In genomic region chr12:70733385-70733784, GRCh38 we compare ENCODE assay signal across 7 cellular contexts.
A peak's percentile ranks its signal among the peaks of the same experiment; 100 is the strongest.
DNase-seq lines count a peak whose midpoint lies in the region; ATAC-seq, FAIRE-seq and TF ChIP-seq lines count a peak whose summit lies in the region.

No MANE protein-coding gene starts in this region.

- intact Hi-C loops in MCF 10A (cut with micrococcal nuclease) = loop anchor here (1.0 kb wide), 3 partner anchors 116 to 659 kb away; no protein-coding TSS in a partner anchor

- H3K36me3 ChIP-seq in keratinocyte (ENCODE audit: control insufficient read depth in 2 of 2, extremely low read depth in 1 of 2, insufficient read depth in 2 of 2, low read length in 2 of 2) = no peaks in the 10 kb centered on the region

- ATAC-seq in GM21515 (IDR thresholded peaks at IDR 0.05; ENCODE audit: unreplicated experiment) (peak; percentile 93), HG03565 (IDR thresholded peaks at IDR 0.05; ENCODE audit: unreplicated experiment) (peak; percentile 82)

- no peak overlapping the region for H3K9ac ChIP-seq in keratinocyte (ENCODE audit: control insufficient read depth, extremely low read depth, insufficient read depth, low read length)

- no peak overlapping the region for H3K4me2 ChIP-seq in keratinocyte (ENCODE audit: control insufficient read depth, extremely low read depth, insufficient read depth, low read depth, low read length)

- H3K79me2 ChIP-seq in keratinocyte (ENCODE audit: control insufficient read depth, insufficient read depth, low read length) = no peaks in the 10 kb centered on the region

- CTCF ChIA-PET in GM10248 (lab: Yijun Ruan, JAX) (interaction anchor here (0.6 to 3.1 kb wide), 17 partner anchors 8 to 1015 kb away, joined by 3 to 17 read pairs (median 3); no protein-coding TSS in a partner anchor), MCF 10A (lab: Yijun Ruan, JAX) (interaction anchor here (0.6 to 7.5 kb wide), 19 partner anchors 10 to 844 kb away, joined by 3 to 106 read pairs (median 4); no protein-coding TSS in a partner anchor)

- peak; percentile 56 for DNase-seq in GM10248 (ENCODE audit: extremely low spot score)
- DNase-seq in NCI-H69 (lab: John Stamatoyannopoulos, UW) = peak; percentile 58
- peak; percentile 80 for DNase-seq in MCF 10A (ENCODE audit: unreplicated experiment)
- DNase-seq in keratinocyte (ENCODE audit: low read depth, low spot score) = peak; percentile 26
- DNase-seq in type B pancreatic cell (ENCODE audit: extremely low spot score, unreplicated experiment) = no peak

- H3K4me1 Mint-ChIP-seq in MCF 10A (ENCODE audit: insufficient read depth, unreplicated experiment) (no peaks in the 10 kb centered on the region), type B pancreatic cell (ENCODE audit: unreplicated experiment) (no peaks in the 10 kb centered on the region)

- H3K4me3 Mint-ChIP-seq in MCF 10A (ENCODE audit: unreplicated experiment) (no peak overlapping the region), type B pancreatic cell (no peak overlapping the region)

- no peaks in the 10 kb centered on the region for H3K9me1 ChIP-seq in keratinocyte (ENCODE audit: control insufficient read depth, extremely low read depth, insufficient read depth, low read length)

- H3K4me3 ChIP-seq in keratinocyte (ENCODE audit: control insufficient read depth in 2 of 3, extremely low read depth in 1 of 3, insufficient read depth in 2 of 3, low read depth in 1 of 3, low read length in 3 of 3) = no peak overlapping the region

- H3K27me3 Mint-ChIP-seq in MCF 10A (ENCODE audit: insufficient read depth, unreplicated experiment) (no peaks in the 10 kb centered on the region), type B pancreatic cell (peaks cover 3% of the 10 kb centered on the region)

- H3K36me3 Mint-ChIP-seq in MCF 10A (ENCODE audit: insufficient read depth, unreplicated experiment) (no peaks in the 10 kb centered on the region), type B pancreatic cell (no peaks in the 10 kb centered on the region)

- no peaks in the 10 kb centered on the region for H3K4me1 ChIP-seq in keratinocyte (ENCODE audit: control insufficient read depth, extremely low read depth, insufficient read depth, low read length)

- H3K9me3 ChIP-seq in keratinocyte (ENCODE audit: control insufficient read depth, low read depth, low read length) = no peaks in the 10 kb centered on the region

- H3K27ac ChIP-seq in keratinocyte (ENCODE audit: control insufficient read depth, insufficient read depth, low read length) = no peak overlapping the region

- H2AFZ ChIP-seq in keratinocyte (ENCODE audit: control insufficient read depth, low read length) = no peak overlapping the region

- no peak overlapping the region for H3K27ac Mint-ChIP-seq in MCF 10A (ENCODE audit: low read depth, unreplicated experiment)
- no peak overlapping the region for H3K27ac Mint-ChIP-seq in type B pancreatic cell

- BruUV-seq in MCF 10A (replicated peaks; lab: Mats Ljungman, UMichigan) = no TSS peak

- dilution Hi-C loops in keratinocyte (cut with MboI; ENCODE audit: extremely low pct_ligation_motif_present, low sequenced_read_pairs) = loop anchor here (25.0 kb wide), 1 partner anchor 279 kb away; no protein-coding TSS in a partner anchor

- H4K20me1 ChIP-seq in keratinocyte (ENCODE audit: control insufficient read depth, extremely low read depth, insufficient read depth, low read length) = no peaks in the 10 kb centered on the region

- H3K27me3 ChIP-seq in keratinocyte (ENCODE audit: control insufficient read depth, extremely low read depth, insufficient read depth, low read length) = no peaks in the 10 kb centered on the region

- H3K9me3 Mint-ChIP-seq in MCF 10A (ENCODE audit: unreplicated experiment) = peaks cover 7% of the 10 kb centered on the region
- H3K9me3 Mint-ChIP-seq in type B pancreatic cell = no peaks in the 10 kb centered on the region

- POLR2A ChIA-PET in GM10248 (lab: Yijun Ruan, JAX) = interaction anchor here (0.7 kb wide), 1 partner anchor 83 kb away, joined by 8 read pairs; no protein-coding TSS in a partner anchor
- POLR2A ChIA-PET in MCF 10A (lab: Yijun Ruan, JAX) = interaction anchor here (0.7 to 2.2 kb wide), 6 partner anchors 84 to 287 kb away, joined by 3 to 12 read pairs (median 4); no protein-coding TSS in a partner anchor

- TF ChIP-seq CTCF in GM10248 (IDR thresholded peaks at IDR 0.05; ENCODE audit: control extremely low read depth, extremely low read depth, low read depth, missing control alignments) = peak; percentile 59
- peak; percentile 80 for TF ChIP-seq CTCF in MCF 10A (IDR thresholded peaks at IDR 0.05; ENCODE audit: unreplicated experiment)
- TF ChIP-seq CTCF in keratinocyte (optimal IDR thresholded peaks at IDR 0.05 in 1 of 3, IDR thresholded peaks at IDR 0.05 in 1 of 3, conservative IDR thresholded peaks at IDR 0.05 in 1 of 3; ENCODE audit: extremely low read depth in 1 of 3, insufficient read depth in 2 of 3, low read length in 3 of 3) = peak; percentile 67 to 72 (median 70)
- TF ChIP-seq CTCF in type B pancreatic cell (conservative IDR thresholded peaks at IDR 0.05) = peak; percentile 87

- peak; percentile 85 for FAIRE-seq in keratinocyte (lab: Jason Lieb, UNC)
